8 cellular contexts compared by ENCODE assay signal in the genomic region with DNA sequence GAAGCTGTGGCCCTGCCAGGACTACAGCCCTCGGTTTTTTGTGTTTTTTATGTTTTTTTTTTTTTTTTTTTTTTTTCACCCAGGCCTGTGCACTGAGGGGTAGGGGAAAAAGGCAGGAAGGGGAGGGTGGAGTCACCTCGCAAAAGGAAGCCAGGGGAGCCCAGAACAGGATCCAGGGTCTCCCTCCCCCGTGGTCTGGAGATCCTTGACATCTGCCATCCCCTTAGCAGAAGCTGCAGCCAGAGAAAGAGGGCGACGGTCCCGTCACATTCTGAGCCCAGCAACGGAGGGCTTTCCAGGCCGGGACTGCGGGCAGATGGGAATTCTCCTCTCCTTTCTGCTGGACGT. TPM values are rescaled to one million over a fixed set of nuclear protein-coding genes. Genes with fewer than 3 reads are reported as not detected.
DNase-seq lines count a peak whose midpoint lies in the region; ATAC-seq and TF ChIP-seq lines count a peak whose summit lies in the region.

No MANE protein-coding gene starts in this region.

- no peak for TF ChIP-seq POLR2A in heart left ventricle (IDR thresholded peaks at IDR 0.05)

- no peaks in the 10 kb centered on the region for H3K9me2 ChIP-seq in GM23248 (ENCODE audit: insufficient read depth)

- no peaks in the 10 kb centered on the region for H3K27me3 ChIP-seq in GM23248 (replicated peaks; ENCODE audit: insufficient read depth)
- H3K27me3 ChIP-seq in heart left ventricle, result no peaks in the 10 kb centered on the region

- no peaks in the 10 kb centered on the region for H3K36me3 ChIP-seq in GM23248 (ENCODE audit: low read depth)
- H3K36me3 ChIP-seq in heart left ventricle, result no peaks in the 10 kb centered on the region

- H3K9me3 ChIP-seq in GM23248 (ENCODE audit: low read depth), result no peaks in the 10 kb centered on the region
- no peaks in the 10 kb centered on the region for H3K9me3 ChIP-seq in heart left ventricle

- 0 out of 2 replicates have a peak, but pooled peaks cover 3% of the 10 kb centered on the region for H3F3A ChIP-seq in GM23248 (ENCODE audit: insufficient read depth)

- peak overlapping the region; percentile 88 for H3K9ac ChIP-seq in GM23248

- peak overlapping the region in 1 of 2 donors; percentile 78 for H3K27ac Mint-ChIP-seq in activated naive CD4-positive, alpha-beta T cell treated with anti-CD3 and anti-CD28 coated beads, Interleukin-2, amount 50 U/mL, for 72 hours

- H3K4me3 ChIP-seq in GM23248 (peak overlapping the region; percentile 79), WI38 (ENCODE audit: low read depth, low read length) (peak overlapping the region; percentile 57), heart left ventricle (peak overlapping the region; percentile 18 to 70 (median 57)), retinal pigment epithelial cell (ENCODE audit: low read length) (peak overlapping the region; percentile 50)

- H3K9me3 Mint-ChIP-seq in activated naive CD4-positive, alpha-beta T cell treated with anti-CD3 and anti-CD28 coated beads, Interleukin-2, amount 50 U/mL, for 72 hours, result no peaks in the 10 kb centered on the region

- ATAC-seq in heart left ventricle, result peak; percentile 24 to 71 (median 36)
- no peak for ATAC-seq in HG03039 (IDR thresholded peaks at IDR 0.05; ENCODE audit: unreplicated experiment)
- ATAC-seq in activated naive CD4-positive, alpha-beta T cell treated with anti-CD3 and anti-CD28 coated beads, Interleukin-2, amount 50 U/mL, for 72 hours, result no peak

- in situ Hi-C loops in GM23248 (cut with MboI), result no loop called here

- H3K4me2 ChIP-seq in GM23248 (ENCODE audit: unreplicated experiment), result peak overlapping the region; percentile 79

- 10 to 12% methylated on average over 10 of the region's 10 CpGs for WGBS in GM23248 (ENCODE audit: low coverage in 1 of 2, low lambda C conversion rate in 2 of 2, missing lambda C conversion rate in 2 of 2), 2 experiments
- 20 to 29% (median 24%) methylated on average over 4 to 10 of the region's 10 CpGs for WGBS in heart left ventricle, 4 donors

- intact Hi-C loops in heart left ventricle (cut with DNase I), result loop anchor here in 1 of 10 donors (5.0 kb wide), 1 partner anchor 47 kb away; the partner anchor contains the start of genes ABI3 and GNGT2

- H2AFZ ChIP-seq in GM23248, result peak overlapping the region; percentile 91

- no peaks in the 10 kb centered on the region for H4K20me1 ChIP-seq in GM23248 (ENCODE audit: insufficient read depth)

- H3K4me1 ChIP-seq in GM23248 (ENCODE audit: insufficient read depth) (no peaks in the 10 kb centered on the region; the same call in 1 of the 2 replicates), heart left ventricle (peaks cover 0 to 20% (median 9%) of the 10 kb centered on the region in 12 donors)

- DNase-seq in GM23248 (no peak), heart left ventricle (peak in 4 of 5 donors; percentile 48 to 63 (median 54)), retinal pigment epithelial cell (ENCODE audit: low read depth) (no peak), AG20443 (ENCODE audit: low spot score) (no peak), cerebellar cortex (ENCODE audit: low spot score) (no peak)
- DNase-seq in activated naive CD4-positive, alpha-beta T cell treated with anti-CD3 and anti-CD28 coated beads, Interleukin-2, amount 50 U/mL, for 72 hours (ENCODE audit: low spot score in 2 of 2), result no peak

- H3K27ac ChIP-seq in GM23248 (peak overlapping the region; percentile 84), heart left ventricle (peak overlapping the region; percentile 75 to 92 (median 86))

- TF ChIP-seq CTCF in WI38 (IDR thresholded peaks at IDR 0.05; ENCODE audit: low read depth, low read length) (no peak), heart left ventricle (IDR thresholded peaks at IDR 0.05) (no peak), retinal pigment epithelial cell (conservative IDR thresholded peaks at IDR 0.05; ENCODE audit: low read depth, low read length) (no peak)

- no peaks in the 10 kb centered on the region for H3K79me2 ChIP-seq in GM23248 (ENCODE audit: insufficient read depth)

- no peaks in the 10 kb centered on the region for H3K36me3 Mint-ChIP-seq in activated naive CD4-positive, alpha-beta T cell treated with anti-CD3 and anti-CD28 coated beads, Interleukin-2, amount 50 U/mL, for 72 hours

RNA-seq across cellular contexts. Expression of gene PHOSPHO1, which starts 29.1 kb away (rescaled TPM):
- total RNA-seq in GM23248 (2014; rRNA removed; shearing (Covaris generic)), result not detected in 2 replicates
- polyA plus RNA-seq in GM23248 (2016; fragmentation: Nextera tagmentation; extraction: Ambion mirVana) (not detected in 2 replicates), heart left ventricle (1 to 10 TPM in 1 of 2 donors, under 1 TPM in 1; 0.47 to 1.3 TPM)
- total RNA-seq in heart left ventricle, result 1 to 10 TPM in 2 of 9 donors, under 1 TPM in 7; 0.35 to 1.0 (median 0.66) TPM
- total RNA-seq in activated naive CD4-positive, alpha-beta T cell treated with anti-CD3 and anti-CD28 coated beads, Interleukin-2, amount 50 U/mL, for 72 hours, result not detected

RNA-seq across cellular contexts. Expression of gene ABI3, which starts 49.1 kb away (rescaled TPM):
- not detected in 2 replicates for total RNA-seq in GM23248 (2014; rRNA removed; shearing (Covaris generic))
- 0.37 TPM in 1 of 2 replicates, not detected in the other for polyA plus RNA-seq in GM23248 (2016; fragmentation: Nextera tagmentation; extraction: Ambion mirVana)
- total RNA-seq in heart left ventricle, result 10 to 100 TPM in 4 of 9 donors, 1 to 10 TPM in 5; 3.3 to 16.1 (median 6.4) TPM
- polyA plus RNA-seq in heart left ventricle, result 1 to 10 TPM; 3.5 to 7.7 TPM
- total RNA-seq in activated naive CD4-positive, alpha-beta T cell treated with anti-CD3 and anti-CD28 coated beads, Interleukin-2, amount 50 U/mL, for 72 hours, result 10 to 100 TPM; 35.3 to 41.5 TPM

RNA-seq across cellular contexts. Expression of gene GNGT2, which starts 49.3 kb away (rescaled TPM):
- not detected in 2 replicates for total RNA-seq in GM23248 (2014; rRNA removed; shearing (Covaris generic))
- polyA plus RNA-seq in GM23248 (2016; fragmentation: Nextera tagmentation; extraction: Ambion mirVana), result not detected in 2 replicates
- total RNA-seq in heart left ventricle, result 1 to 10 TPM in 8 of 9 donors, under 1 TPM in 1; 0.76 to 4.9 (median 1.2) TPM
- polyA plus RNA-seq in heart left ventricle, result 1 to 10 TPM; 1.8 to 2.6 TPM
- 10 to 100 TPM; 37.5 to 40.2 TPM for total RNA-seq in activated naive CD4-positive, alpha-beta T cell treated with anti-CD3 and anti-CD28 coated beads, Interleukin-2, amount 50 U/mL, for 72 hours

Comparison
In these comparisons a context has a peak if more than half of its experiments do, and no peak if none do; other contexts are left out.
1. DNase-seq: peak in heart left ventricle (4 of 5); none in GM23248 (single experiment), retinal pigment epithelial cell (single experiment), AG20443 (single experiment), cerebellar cortex (single experiment) and activated naive CD4-positive, alpha-beta T cell treated with anti-CD3 and anti-CD28 coated beads, Interleukin-2, amount 50 U/mL, for 72 hours (0 of 2).
2. ATAC-seq: peak in heart left ventricle (4 of 4); none in HG03039 (single experiment) and activated naive CD4-positive, alpha-beta T cell treated with anti-CD3 and anti-CD28 coated beads, Interleukin-2, amount 50 U/mL, for 72 hours (0 of 2).
3. RNA of gene GNGT2, which starts 49.3 kb away (total RNA-seq): 37.5 to 40.2 TPM in activated naive CD4-positive, alpha-beta T cell treated with anti-CD3 and anti-CD28 coated beads, Interleukin-2, amount 50 U/mL, for 72 hours; 0.76 to 4.9 TPM in heart left ventricle and not detected in GM23248; every median in the first group is over 4 times any median in the second.
4. Peak in every context shown above with its lines, with median percentiles within 50 percentile points of each other: H3K4me3 ChIP-seq.